Comparison of ENCODE assay signal across 27 cellular contexts in genomic region chr5:33565304-33565703, GRCh38.
DNase-seq lines count a peak whose midpoint lies in the region; ATAC-seq, FAIRE-seq and TF ChIP-seq lines count a peak whose summit lies in the region.
"Had no signal": no experiment of that assay in that cellular context is flagged by ENCODE, and none has a peak within 500 bp of the region (broad histone marks: within the 10 kb centered on the region; RNA-seq: fewer than 3 reads in every experiment).

No MANE protein-coding gene starts in this region.

- no peaks in the 10 kb centered on the region for H3K27me3 ChIP-seq in thyroid gland
- H3K27me3 ChIP-seq: right lobe of liver, vagina had no signal

- TF ChIP-seq POLR2A in thyroid gland (IDR thresholded peaks at IDR 0.05) = no peak

- H3K36me3 ChIP-seq in thyroid gland = no peaks in the 10 kb centered on the region
- H3K36me3 ChIP-seq: right lobe of liver, vagina had no signal

- ATAC-seq in HG03097 (IDR thresholded peaks at IDR 0.05; ENCODE audit: low FRiP score, unreplicated experiment) = no peak
- ATAC-seq: HepG2; PC-3; right lobe of liver; stimulated activated naive B cell treated with anti-CD40 and anti-IgM and Interleukin-4, amounts not matched to agents 10 μg/mL and 1 μg/mL and 100 μg/mL, for 72 hours had no signal

- H3K4me3 ChIP-seq in fibroblast of the aortic adventitia (ENCODE audit: low read depth, low read length) (no peak overlapping the region), thyroid gland (replicated peaks in 1 of 3) (no peak overlapping the region)
- H3K4me3 ChIP-seq: right lobe of liver, vagina had no signal

- no peaks in the 10 kb centered on the region for H3K9me3 ChIP-seq in thyroid gland
- H3K9me3 ChIP-seq: right lobe of liver, vagina had no signal

- H3K27ac ChIP-seq in thyroid gland = no peak overlapping the region
- H3K27ac ChIP-seq: 22Rv1, parathyroid adenoma, right lobe of liver, vagina had no signal

- peak; percentile 22 for DNase-seq in NCI-H1105 treated with DMSO at 0.1 percent for 48 hours (lab: John Stamatoyannopoulos, UW)
- no peak for DNase-seq in NCI-H1105 (lab: John Stamatoyannopoulos, UW)
- peak; percentile 63 for DNase-seq in fibroblast of the aortic adventitia (ENCODE audit: low read depth)
- DNase-seq in myocyte (ENCODE audit: low read depth) = peak; percentile 23
- DNase-seq in thyroid gland = peak; percentile 18 to 25
- no peak for DNase-seq in NCI-H1092 treated with DMSO at 0.1 percent for 48 hours (lab: John Stamatoyannopoulos, UW)
- DNase-seq in HTR-8/SVneo (ENCODE audit: insufficient read length, low spot score) = no peak
- DNase-seq: activated B cell treated with CpG ODN at 0.5 μM for 24 hours; activated CD4-positive, alpha-beta T cell treated with anti-CD3 and anti-CD28 coated beads, Interleukin-2, amount 50 U/mL, for 48 hours; activated naive CD4-positive, alpha-beta T cell treated with anti-CD3 and anti-CD28 coated beads, Interleukin-2, amount 50 U/mL, for 16 hours; amniotic stem cell; endodermal cell; islet precursor cell; NCI-H146; NCI-H510A; NK-92 treated with Interleukin-12 subunit alpha and Interleukin-12 subunit beta, amount 100 ng/mL, for 24 hours; PC-3; right lobe of liver; SHP77; stimulated activated naive B cell treated with anti-CD40 and anti-IgM and Interleukin-4, amounts not matched to agents 10 μg/mL and 1 μg/mL and 100 μg/mL, for 72 hours had no signal

- H3K4me1 ChIP-seq in thyroid gland = peaks cover 0 to 5% of the 10 kb centered on the region in 2 donors
- H3K4me1 ChIP-seq: parathyroid adenoma, right lobe of liver had no signal

- intact Hi-C loops in thyroid gland (cut with DNase I) = no loop called here

- FAIRE-seq in HTR-8/SVneo (lab: Jason Lieb, UNC) = no peak
- FAIRE-seq: D721Med, GM12891, HepG2 had no signal

- 53 to 74% methylated on average over 4 of the region's 4 CpGs for WGBS in thyroid gland, 2 donors

- TF ChIP-seq CTCF in fibroblast of the aortic adventitia (IDR thresholded peaks at IDR 0.05; ENCODE audit: insufficient read depth, low read length) (no peak), thyroid gland (IDR thresholded peaks at IDR 0.05) (no peak)

Comparison
In these comparisons a context has a peak if more than half of its experiments do, and no peak if none do; other contexts are left out.
1. DNase-seq: peak in NCI-H1105 treated with DMSO at 0.1 percent for 48 hours (single experiment), fibroblast of the aortic adventitia (single experiment), myocyte (single experiment) and thyroid gland (2 of 2); none in NCI-H1105 (single experiment), NCI-H1092 treated with DMSO at 0.1 percent for 48 hours (single experiment) and HTR-8/SVneo (single experiment).